8 cellular contexts compared by ENCODE assay signal in genomic region chr17:2084129-2084765, GRCh38. TPM values are rescaled to one million over a fixed set of nuclear protein-coding genes. Genes with fewer than 3 reads are reported as not detected.
DNase-seq lines count a peak whose midpoint lies in the region; ATAC-seq and TF ChIP-seq lines count a peak whose summit lies in the region.

No MANE protein-coding gene starts in this region.

- BruUV-seq in Caco-2 (replicated peaks; lab: Mats Ljungman, UMichigan), result no TSS peak

- WGBS in prostate gland, result 55% methylated on average over 8 of the region's 8 CpGs

- peaks cover 39% of the 10 kb centered on the region for H3K4me1 Mint-ChIP-seq in Caco-2 (ENCODE audit: low read depth, unreplicated experiment)
- H3K4me1 Mint-ChIP-seq in activated CD8-positive, alpha-beta T cell treated with anti-CD3 and anti-CD28 coated beads, Interleukin-2, amount 10 ng/mL, durations not matched to agents 7 days and 5 days (ENCODE audit: low read depth), result peaks cover 81% of the 10 kb centered on the region

- intact Hi-C loops in Caco-2 (cut with micrococcal nuclease; ENCODE audit: unreplicated experiment), result no loop called here
- intact Hi-C loops in prostate gland (cut with DNase I), result no loop called here

- no peak overlapping the region for H3K4me3 Mint-ChIP-seq in Caco-2 (ENCODE audit: unreplicated experiment)
- H3K4me3 Mint-ChIP-seq in activated CD8-positive, alpha-beta T cell treated with anti-CD3 and anti-CD28 coated beads, Interleukin-2, amount 10 ng/mL, durations not matched to agents 7 days and 5 days, result no peak overlapping the region

- peaks cover 37% of the 10 kb centered on the region for H3K4me1 ChIP-seq in Caco-2
- peaks cover 13% of the 10 kb centered on the region for H3K4me1 ChIP-seq in prostate gland (replicated peaks)

- H3K27ac Mint-ChIP-seq in Caco-2 (ENCODE audit: unreplicated experiment), result no peak overlapping the region
- no peak overlapping the region for H3K27ac Mint-ChIP-seq in activated CD8-positive, alpha-beta T cell treated with anti-CD3 and anti-CD28 coated beads, Interleukin-2, amount 10 ng/mL, durations not matched to agents 7 days and 5 days

- H3K9me3 Mint-ChIP-seq in Caco-2 (ENCODE audit: unreplicated experiment), result no peaks in the 10 kb centered on the region
- no peaks in the 10 kb centered on the region for H3K9me3 Mint-ChIP-seq in activated CD8-positive, alpha-beta T cell treated with anti-CD3 and anti-CD28 coated beads, Interleukin-2, amount 10 ng/mL, durations not matched to agents 7 days and 5 days (ENCODE audit: insufficient read depth)

- H3K4me3 ChIP-seq in Caco-2 (ENCODE audit: low read depth, low read length) (no peak overlapping the region), fibroblast of villous mesenchyme (ENCODE audit: low read depth, low read length) (no peak overlapping the region), prostate gland (no peak overlapping the region)

- TF ChIP-seq POLR2A in prostate gland (IDR thresholded peaks at IDR 0.05), result no peak

- no peaks in the 10 kb centered on the region for H3K27me3 Mint-ChIP-seq in Caco-2 (ENCODE audit: insufficient read depth, unreplicated experiment)
- H3K27me3 Mint-ChIP-seq in activated CD8-positive, alpha-beta T cell treated with anti-CD3 and anti-CD28 coated beads, Interleukin-2, amount 10 ng/mL, durations not matched to agents 7 days and 5 days (ENCODE audit: low read depth), result no peaks in the 10 kb centered on the region

- DNase-seq in Caco-2 (peak; percentile 11 to 63), SK-N-DZ (ENCODE audit: low spot score) (peak; percentile 88), fibroblast of villous mesenchyme (ENCODE audit: low read depth) (peak; percentile 93), prostate gland (ENCODE audit: low spot score) (no peak), activated gamma-delta T cell (lab: John Stamatoyannopoulos, UW) (no peak), epidermal melanocyte (ENCODE audit: insufficient read length, low spot score) (no peak)
- DNase-seq in activated CD8-positive, alpha-beta T cell treated with anti-CD3 and anti-CD28 coated beads, Interleukin-2, amount 10 ng/mL, durations not matched to agents 7 days and 5 days, result no peak

- no peaks in the 10 kb centered on the region for H3K27me3 ChIP-seq in Caco-2 (replicated peaks; ENCODE audit: control insufficient read depth, insufficient read depth, low read length)
- no peaks in the 10 kb centered on the region for H3K27me3 ChIP-seq in prostate gland (replicated peaks; ENCODE audit: insufficient read depth)

- H3K9me3 ChIP-seq in Caco-2 (no peaks in the 10 kb centered on the region), prostate gland (no peaks in the 10 kb centered on the region)

- ATAC-seq in GM21423 (IDR thresholded peaks at IDR 0.05; ENCODE audit: unreplicated experiment), result no peak
- ATAC-seq in activated CD8-positive, alpha-beta T cell treated with anti-CD3 and anti-CD28 coated beads, Interleukin-2, amount 10 ng/mL, durations not matched to agents 7 days and 5 days, result no peak

- POLR2A ChIA-PET in Caco-2 (lab: Charles Lee), result no interaction called here
- POLR2A ChIA-PET in activated CD8-positive, alpha-beta T cell treated with anti-CD3 and anti-CD28 coated beads, Interleukin-2, amount 10 ng/mL, durations not matched to agents 7 days and 5 days (lab: Charles Lee), result interaction anchor here (1.5 to 1.6 kb wide), 2 partner anchors 9 to 13 kb away, joined by 4 to 6 read pairs; no protein-coding TSS in a partner anchor

- H3K36me3 ChIP-seq in Caco-2 (ENCODE audit: control insufficient read depth, insufficient read depth, low read length) (peaks cover 3% of the 10 kb centered on the region; the same call in 1 of the 2 replicates), prostate gland (peaks cover 4 to 7% of the 10 kb centered on the region in 2 donors)

- CTCF ChIA-PET in Caco-2 (lab: Charles Lee), result interaction anchor here (0.9 to 2.3 kb wide), 3 partner anchors 10 to 161 kb away, joined by 3 to 13 read pairs (median 5); partner anchors contain the start of gene HIC1
- CTCF ChIA-PET in activated CD8-positive, alpha-beta T cell treated with anti-CD3 and anti-CD28 coated beads, Interleukin-2, amount 10 ng/mL, durations not matched to agents 7 days and 5 days (lab: Charles Lee), result interaction anchor here (0.9 to 1.2 kb wide), 4 partner anchors 12 to 161 kb away, joined by 3 to 5 read pairs (median 4); no protein-coding TSS in a partner anchor

- peaks cover 10% of the 10 kb centered on the region for H3K36me3 Mint-ChIP-seq in Caco-2 (ENCODE audit: insufficient read depth, unreplicated experiment)
- H3K36me3 Mint-ChIP-seq in activated CD8-positive, alpha-beta T cell treated with anti-CD3 and anti-CD28 coated beads, Interleukin-2, amount 10 ng/mL, durations not matched to agents 7 days and 5 days (ENCODE audit: low read depth), result peaks cover 59% of the 10 kb centered on the region

- H3K27ac ChIP-seq in prostate gland, result peak overlapping the region; percentile 69

- TF ChIP-seq CTCF in Caco-2 (IDR thresholded peaks at IDR 0.05; ENCODE audit: insufficient read depth in 1 of 2, low read depth in 1 of 2, low read length in 1 of 2, severe bottlenecking in 1 of 2, unreplicated experiment in 1 of 2) (no peak), fibroblast of villous mesenchyme (IDR thresholded peaks at IDR 0.05; ENCODE audit: insufficient read depth, low read depth, low read length) (no peak), prostate gland (IDR thresholded peaks at IDR 0.05) (no peak)

RNA-seq across cellular contexts. Expression of gene HIC1, which starts 29.3 kb away (rescaled TPM):
- total RNA-seq in Caco-2 (2022) (0.59 and 1.8 TPM in 2 replicates), fibroblast of villous mesenchyme (81.6 and 102 TPM in 2 replicates), prostate gland (10 to 100 TPM; 20.5 to 33.1 TPM)
- polyA plus RNA-seq in SK-N-DZ (2014; cell fraction: cytosol; rRNA removed), result 0.89 and 4.4 TPM in 2 replicates
- 9.0 and 14.7 TPM in 2 replicates for polyA plus RNA-seq in SK-N-DZ (2014; cell fraction: nucleus; rRNA removed)
- 10 to 100 TPM; 66.8 to 70.8 TPM for total RNA-seq in activated CD8-positive, alpha-beta T cell treated with anti-CD3 and anti-CD28 coated beads, Interleukin-2, amount 10 ng/mL, durations not matched to agents 7 days and 5 days

RNA-seq across cellular contexts. Expression of gene OVCA2, which starts 42.4 kb away (rescaled TPM):
- total RNA-seq in Caco-2 (2022) (33.1 and 39.3 TPM in 2 replicates), fibroblast of villous mesenchyme (48.4 and 61.8 TPM in 2 replicates), prostate gland (10 to 100 TPM; 52.2 to 57.5 TPM)
- polyA plus RNA-seq in SK-N-DZ (2014; cell fraction: cytosol; rRNA removed), result 40.6 and 46.7 TPM in 2 replicates
- 28.2 and 44.6 TPM in 2 replicates for polyA plus RNA-seq in SK-N-DZ (2014; cell fraction: nucleus; rRNA removed)
- 10 to 100 TPM; 34.9 to 40.1 TPM for total RNA-seq in activated CD8-positive, alpha-beta T cell treated with anti-CD3 and anti-CD28 coated beads, Interleukin-2, amount 10 ng/mL, durations not matched to agents 7 days and 5 days

RNA-seq across cellular contexts. Expression of gene DPH1, which starts 54.3 kb away (rescaled TPM):
- total RNA-seq in Caco-2 (2022), result 52.0 and 52.8 TPM in 2 replicates
- 48.4 and 48.9 TPM in 2 replicates for polyA plus RNA-seq in SK-N-DZ (2014; cell fraction: cytosol; rRNA removed)
- polyA plus RNA-seq in SK-N-DZ (2014; cell fraction: nucleus; rRNA removed), result 129 and 146 TPM in 2 replicates
- 45.1 and 58.7 TPM in 2 replicates for total RNA-seq in fibroblast of villous mesenchyme
- 10 to 100 TPM; 61.4 to 84.1 TPM for total RNA-seq in prostate gland
- 10 to 100 TPM; 24.6 to 24.7 TPM for total RNA-seq in activated CD8-positive, alpha-beta T cell treated with anti-CD3 and anti-CD28 coated beads, Interleukin-2, amount 10 ng/mL, durations not matched to agents 7 days and 5 days

RNA-seq across cellular contexts. Expression of gene RTN4RL1, which starts 59.1 kb away (rescaled TPM):
- total RNA-seq in Caco-2 (2022) (0.54 and 0.60 TPM in 2 replicates), fibroblast of villous mesenchyme (0.43 TPM in 1 of 2 replicates, not detected in the other), prostate gland (10 to 100 TPM in 1 of 2 donors, 1 to 10 TPM in 1; 8.3 to 21.5 TPM)
- polyA plus RNA-seq in SK-N-DZ (2014; cell fraction: cytosol; rRNA removed), result not detected in 2 replicates
- 0.34 TPM in 1 of 2 replicates, not detected in the other for polyA plus RNA-seq in SK-N-DZ (2014; cell fraction: nucleus; rRNA removed)
- total RNA-seq in activated CD8-positive, alpha-beta T cell treated with anti-CD3 and anti-CD28 coated beads, Interleukin-2, amount 10 ng/mL, durations not matched to agents 7 days and 5 days, result under 1 TPM; 0.10 to 0.18 TPM

Comparison
In these comparisons a context has a peak if more than half of its experiments do, and no peak if none do; other contexts are left out.
1. DNase-seq: peak in Caco-2 (2 of 2), SK-N-DZ (single experiment) and fibroblast of villous mesenchyme (single experiment); none in prostate gland (single experiment), activated gamma-delta T cell (single experiment), activated CD8-positive, alpha-beta T cell treated with anti-CD3 and anti-CD28 coated beads, Interleukin-2, amount 10 ng/mL, durations not matched to agents 7 days and 5 days (single experiment) and epidermal melanocyte (single experiment).